8 cellular contexts compared by ENCODE assay signal in genomic region chr16:56988161-56988947, GRCh38. TPM values are rescaled to one million over a fixed set of nuclear protein-coding genes. Genes with fewer than 3 reads are reported as not detected.
DNase-seq lines count a peak whose midpoint lies in the region; ATAC-seq, FAIRE-seq and TF ChIP-seq lines count a peak whose summit lies in the region.

No MANE protein-coding gene starts in this region.

- 38 to 73% (median 57%) methylated on average over 3 to 6 of the region's 6 CpGs for WGBS in spleen, 5 donors

- H3K4me3 ChIP-seq in right atrium auricular region (peak overlapping the region in 1 of 2 donors; percentile 71), spleen (peak overlapping the region; percentile 78 to 98 (median 92))

- H3K4me3 Mint-ChIP-seq in activated CD4-positive, alpha-beta memory T cell treated with anti-CD3 and anti-CD28 coated beads, Interleukin-2, amount 10 ng/mL, durations not matched to agents 7 days and 5 days = peak overlapping the region; percentile 99

- POLR2A ChIA-PET in activated CD4-positive, alpha-beta memory T cell treated with anti-CD3 and anti-CD28 coated beads, Interleukin-2, amount 10 ng/mL, durations not matched to agents 7 days and 5 days (lab: Charles Lee) = interaction anchor here (1.3 to 22.6 kb wide), 16 partner anchors 9 to 459 kb away, joined by 3 to 373 read pairs (median 6); partner anchors contain the start of genes CIAPIN1, COQ9 and HERPUD1

- DNase-seq in GM12891 (ENCODE audit: insufficient read length, low spot score) (no peak), right atrium auricular region (ENCODE audit: low spot score) (no peak), spleen (no peak), iPS-NIHi11 (ENCODE audit: low spot score) (no peak), NCI-H1048 (lab: John Stamatoyannopoulos, UW) (no peak)
- no peak for DNase-seq in activated CD4-positive, alpha-beta memory T cell treated with anti-CD3 and anti-CD28 coated beads, Interleukin-2, amount 10 ng/mL, durations not matched to agents 7 days and 5 days

- no peak for TF ChIP-seq CTCF in right atrium auricular region (IDR thresholded peaks at IDR 0.05)
- TF ChIP-seq CTCF in spleen (IDR thresholded peaks at IDR 0.05 in 8 of 11, conservative IDR thresholded peaks at IDR 0.05 in 3 of 11) = no peak

- H3K27me3 ChIP-seq in right atrium auricular region (no peaks in the 10 kb centered on the region), spleen (replicated peaks in 1 of 7) (no peaks in the 10 kb centered on the region)

- CTCF ChIA-PET in activated CD4-positive, alpha-beta memory T cell treated with anti-CD3 and anti-CD28 coated beads, Interleukin-2, amount 10 ng/mL, durations not matched to agents 7 days and 5 days (lab: Charles Lee) = interaction anchor here (0.7 to 2.7 kb wide), 3 partner anchors 21 to 53 kb away, joined by 3 to 11 read pairs (median 6); no protein-coding TSS in a partner anchor

- H3K27me3 Mint-ChIP-seq in activated CD4-positive, alpha-beta memory T cell treated with anti-CD3 and anti-CD28 coated beads, Interleukin-2, amount 10 ng/mL, durations not matched to agents 7 days and 5 days = no peaks in the 10 kb centered on the region

- H3K36me3 ChIP-seq in right atrium auricular region (no peaks in the 10 kb centered on the region), spleen (peaks cover 0 to 52% (median 1%) of the 10 kb centered on the region in 6 donors)

- intact Hi-C loops in spleen (cut with DNase I; ENCODE audit: low total_unique reads) = no loop called here

- H3K9me3 Mint-ChIP-seq in activated CD4-positive, alpha-beta memory T cell treated with anti-CD3 and anti-CD28 coated beads, Interleukin-2, amount 10 ng/mL, durations not matched to agents 7 days and 5 days = no peaks in the 10 kb centered on the region

- peaks cover 0 to 50% of the 10 kb centered on the region in 2 donors for H3K4me1 ChIP-seq in right atrium auricular region
- peaks cover 58 to 97% (median 83%) of the 10 kb centered on the region in 6 donors for H3K4me1 ChIP-seq in spleen

- H3K9me3 ChIP-seq in right atrium auricular region = no peaks in the 10 kb centered on the region
- H3K9me3 ChIP-seq in spleen = no peaks in the 10 kb centered on the region

- peak overlapping the region; percentile 73 to 84 for H3K27ac ChIP-seq in right atrium auricular region
- peak overlapping the region; percentile 91 to 96 (median 93) for H3K27ac ChIP-seq in spleen

- ATAC-seq in GM18873 (IDR thresholded peaks at IDR 0.05; ENCODE audit: low FRiP score, unreplicated experiment) = no peak
- ATAC-seq in HG03354 (IDR thresholded peaks at IDR 0.05; ENCODE audit: poor library complexity, severe bottlenecking, unreplicated experiment) = no peak

- H3K27ac Mint-ChIP-seq in activated CD4-positive, alpha-beta memory T cell treated with anti-CD3 and anti-CD28 coated beads, Interleukin-2, amount 10 ng/mL, durations not matched to agents 7 days and 5 days = peak overlapping the region; percentile 100

- FAIRE-seq in GM12891 (lab: Jason Lieb, UNC) = peak; percentile 59

- no peak for TF ChIP-seq POLR2A in GM12891 (IDR thresholded peaks at IDR 0.05; ENCODE audit: low read depth, low read length)
- no peak for TF ChIP-seq POLR2A in spleen (IDR thresholded peaks at IDR 0.05)

- H3K36me3 Mint-ChIP-seq in activated CD4-positive, alpha-beta memory T cell treated with anti-CD3 and anti-CD28 coated beads, Interleukin-2, amount 10 ng/mL, durations not matched to agents 7 days and 5 days (ENCODE audit: low read depth) = peaks cover 83% of the 10 kb centered on the region

- peaks cover 69% of the 10 kb centered on the region for H3K4me1 Mint-ChIP-seq in activated CD4-positive, alpha-beta memory T cell treated with anti-CD3 and anti-CD28 coated beads, Interleukin-2, amount 10 ng/mL, durations not matched to agents 7 days and 5 days

TF ChIP-seq in GM12891, 5 proteins besides CTCF, POLR2A, EP300 and RAD21:
- no peak for TF ChIP-seq SPI1 (IDR thresholded peaks at IDR 0.05; ENCODE audit: low read depth, low read length)
- TF ChIP-seq TAF1 (IDR thresholded peaks at IDR 0.05; ENCODE audit: low read depth, low read length) = no peak
- no peak for TF ChIP-seq PAX5 (IDR thresholded peaks at IDR 0.05; ENCODE audit: insufficient read depth, low read length, severe bottlenecking)
- TF ChIP-seq POU2F2 (IDR thresholded peaks at IDR 0.05; ENCODE audit: low read depth, low read length) = no peak
- no peak for TF ChIP-seq POLR2AphosphoS5 (IDR thresholded peaks at IDR 0.05; ENCODE audit: low read depth, low read length)

RNA-seq across cellular contexts. Expression of gene NLRC5, which starts 1.0 kb away (rescaled TPM):
- 44.7 TPM for polyA plus RNA-seq in GM12891 (2012; ENCODE audit: low read depth, missing spikeins)
- 100 to 1,000 TPM; 259 to 263 TPM for total RNA-seq in activated CD4-positive, alpha-beta memory T cell treated with anti-CD3 and anti-CD28 coated beads, Interleukin-2, amount 10 ng/mL, durations not matched to agents 7 days and 5 days
- total RNA-seq in right atrium auricular region = 1 to 10 TPM; 8.0 to 9.7 TPM
- 100 to 1,000 TPM; 206 to 401 (median 237) TPM for total RNA-seq in spleen
- 100 to 1,000 TPM in 2 of 3 donors, 10 to 100 TPM in 1; 52.0 to 175 (median 161) TPM for polyA plus RNA-seq in spleen

RNA-seq across cellular contexts. Expression of gene CETP, which starts 26.6 kb away (rescaled TPM):
- 7.3 TPM for polyA plus RNA-seq in GM12891 (2012; ENCODE audit: low read depth, missing spikeins)
- not detected for total RNA-seq in activated CD4-positive, alpha-beta memory T cell treated with anti-CD3 and anti-CD28 coated beads, Interleukin-2, amount 10 ng/mL, durations not matched to agents 7 days and 5 days
- total RNA-seq in right atrium auricular region (not detected), spleen (10 to 100 TPM; 15.4 to 73.8 (median 34.5) TPM)
- polyA plus RNA-seq in spleen = 10 to 100 TPM in 1 of 3 donors, 1 to 10 TPM in 2; 7.6 to 13.8 (median 9.8) TPM

RNA-seq across cellular contexts. Expression of gene HERPUD1, which starts 56.4 kb away (rescaled TPM):
- 92.3 TPM for polyA plus RNA-seq in GM12891 (2012; ENCODE audit: low read depth, missing spikeins)
- 100 to 1,000 TPM; 166 to 171 TPM for total RNA-seq in activated CD4-positive, alpha-beta memory T cell treated with anti-CD3 and anti-CD28 coated beads, Interleukin-2, amount 10 ng/mL, durations not matched to agents 7 days and 5 days
- total RNA-seq in right atrium auricular region (100 to 1,000 TPM in 1 of 2 donors, 10 to 100 TPM in 1; 76.4 to 140 TPM), spleen (100 to 1,000 TPM; 162 to 370 (median 205) TPM)
- 100 to 1,000 TPM in 1 of 3 donors, 10 to 100 TPM in 2; 84.1 to 105 (median 92.5) TPM for polyA plus RNA-seq in spleen

Comparison
In these comparisons a context has a peak if more than half of its experiments do, and no peak if none do; other contexts are left out.
1. RNA of gene NLRC5, which starts 1.0 kb away (total RNA-seq): 259 to 263 TPM in activated CD4-positive, alpha-beta memory T cell treated with anti-CD3 and anti-CD28 coated beads, Interleukin-2, amount 10 ng/mL, durations not matched to agents 7 days and 5 days and 206 to 401 TPM in spleen; 8.0 to 9.7 TPM in right atrium auricular region; every median in the first group is over 10 times any median in the second.
2. RNA of gene CETP, which starts 26.6 kb away (total RNA-seq): 15.4 to 73.8 TPM in spleen; not detected in right atrium auricular region and not detected in activated CD4-positive, alpha-beta memory T cell treated with anti-CD3 and anti-CD28 coated beads, Interleukin-2, amount 10 ng/mL, durations not matched to agents 7 days and 5 days; every median in the first group is over 10 times any median in the second.